ENCODE assay signal across 28 cellular contexts in genomic region chr14:100494645-100495044, GRCh38.
"Had no signal": no experiment of that assay in that cellular context is flagged by ENCODE, and none has a peak within 500 bp of the region (broad histone marks: within the 10 kb centered on the region; RNA-seq: fewer than 3 reads in every experiment).

No MANE protein-coding gene starts in this region.

- H3K36me3 ChIP-seq: ascending aorta, brain microvascular endothelial cell, breast epithelium had no signal

- H3K9me3 ChIP-seq: ascending aorta, breast epithelium had no signal

- DNase-seq: activated B cell treated with CpG ODN at 0.5 μM for 24 hours; activated CD4-positive, alpha-beta memory T cell treated with anti-CD3 and anti-CD28 coated beads, Interleukin-2, amount 10 ng/mL, durations not matched to agents 7 days and 5 days; activated CD4-positive, alpha-beta T cell treated with anti-CD3 and anti-CD28 coated beads for 4 hours; activated CD4-positive, alpha-beta T cell treated with anti-CD3 and anti-CD28 coated beads, Interleukin-2, amount 10 ng/mL, durations not matched to agents 24 days and 14 days; activated CD4-positive, alpha-beta T cell treated with anti-CD3 and anti-CD28 coated beads, Interleukin-2, amount 50 U/mL, for 48 hours; activated CD4-positive, CD25-positive, alpha-beta regulatory T cell treated with anti-CD3 and anti-CD28 coated beads, Interleukin-2, amount 50 U/mL, for 72 hours; activated CD8-positive, alpha-beta memory T cell treated with anti-CD3 and anti-CD28 coated beads for 24 hours; activated CD8-positive, alpha-beta memory T cell treated with anti-CD3 and anti-CD28 coated beads, Interleukin-2, amount 10 ng/mL, durations not matched to agents 7 days and 5 days; activated CD8-positive, alpha-beta memory T cell treated with anti-CD3 and anti-CD28 coated beads, Interleukin-2, amount 50 U/mL, for 48 hours; activated CD8-positive, alpha-beta T cell treated with anti-CD3 and anti-CD28 coated beads, Interleukin-2, amount 10 ng/mL, durations not matched to agents 7 days and 5 days; activated effector memory CD4-positive, alpha-beta T cell treated with Interleukin-2 at 50 U/mL for 16 hours; activated gamma-delta T cell; activated naive CD4-positive, alpha-beta T cell treated with anti-CD3 and anti-CD28 coated beads, Interleukin-2, amount 10 ng/mL, durations not matched to agents 7 days and 5 days; activated naive CD4-positive, alpha-beta T cell treated with Interleukin-2 at 50 U/mL for 16 hours; activated naive CD8-positive, alpha-beta T cell treated with anti-CD3 and anti-CD28 coated beads, Interleukin-2, amount 10 ng/mL, durations not matched to agents 7 days and 5 days; activated naive CD8-positive, alpha-beta T cell treated with anti-CD3 and anti-CD28 coated beads, Interleukin-2, amount 50 U/mL, for 24 hours; activated T-cell treated with anti-CD3 and anti-CD28 coated beads, Interleukin-2, amount 50 U/mL, for 24 hours; activated T-cell treated with anti-CD3 and anti-CD28 coated beads, Interleukin-2, amount 50 U/mL, for 48 hours; amygdala; anterior cingulate cortex; brain microvascular endothelial cell; central memory CD4-positive, alpha-beta T cell; T-cell; T-helper 17 cell had no signal

- FAIRE-seq: TTC549 had no signal

- ATAC-seq: activated CD8-positive, alpha-beta memory T cell treated with anti-CD3 and anti-CD28 coated beads, Interleukin-2, amount 10 ng/mL, durations not matched to agents 7 days and 5 days; activated CD8-positive, alpha-beta T cell treated with anti-CD3 and anti-CD28 coated beads, Interleukin-2, amount 10 ng/mL, durations not matched to agents 7 days and 5 days; activated naive CD8-positive, alpha-beta T cell treated with anti-CD3 and anti-CD28 coated beads, Interleukin-2, amount 50 U/mL, for 24 hours; T-cell; T-helper 17 cell had no signal

- H3K27ac ChIP-seq: ascending aorta, brain microvascular endothelial cell, breast epithelium, VCaP had no signal

- H3K27me3 ChIP-seq: ascending aorta, brain microvascular endothelial cell, breast epithelium had no signal

- H3K4me1 ChIP-seq: ascending aorta, breast epithelium had no signal

- H3K4me3 ChIP-seq: ascending aorta, breast epithelium had no signal
